In genomic region chr6:132843316-132844040, GRCh38 we compare ENCODE assay signal across 1 cellular context.
A peak's percentile ranks its signal among the peaks of the same experiment; 100 is the strongest.
TF ChIP-seq lines count a peak whose summit lies in the region.

No MANE protein-coding gene starts in this region.

TF ChIP-seq in HepG2, 621 proteins besides CTCF, POLR2A, EP300 and RAD21 (continued from another document and continues in another):
- TF ChIP-seq MAF1 (CRISPR knock-in tag; IDR thresholded peaks at IDR 0.05; ENCODE audit: borderline replicate concordance), result no peak
- no peak for TF ChIP-seq ATM (IDR thresholded peaks at IDR 0.05; ENCODE audit: borderline replicate concordance)
- no peak for TF ChIP-seq TOE1 (CRISPR knock-in tag; IDR thresholded peaks at IDR 0.05)
- TF ChIP-seq ZSCAN31 (CRISPR knock-in tag; IDR thresholded peaks at IDR 0.05; ENCODE audit: low read depth), result no peak
- TF ChIP-seq ZNF251 (CRISPR knock-in tag; IDR thresholded peaks at IDR 0.05), result no peak
- no peak for TF ChIP-seq MATR3 (CRISPR knock-in tag; IDR thresholded peaks at IDR 0.05)
- TF ChIP-seq ZNF296 (CRISPR knock-in tag; conservative IDR thresholded peaks at IDR 0.05), result no peak
- peak; percentile 96 for TF ChIP-seq RXRB (CRISPR knock-in tag; IDR thresholded peaks at IDR 0.05; ENCODE audit: borderline replicate concordance)
- no peak for TF ChIP-seq MED8 (CRISPR knock-in tag; IDR thresholded peaks at IDR 0.05; ENCODE audit: insufficient replicate concordance)
- no peak for TF ChIP-seq MTERF4 (CRISPR knock-in tag; IDR thresholded peaks at IDR 0.05)
- TF ChIP-seq NR2C2 (CRISPR knock-in tag; IDR thresholded peaks at IDR 0.05; ENCODE audit: borderline replicate concordance), result no peak
- TF ChIP-seq HOXA9 (CRISPR knock-in tag; IDR thresholded peaks at IDR 0.05; ENCODE audit: borderline replicate concordance), result no peak
- no peak for TF ChIP-seq ZNF614 (CRISPR knock-in tag; IDR thresholded peaks at IDR 0.05; ENCODE audit: borderline replicate concordance)
- no peak for TF ChIP-seq ZNF652 (CRISPR knock-in tag; IDR thresholded peaks at IDR 0.05; ENCODE audit: borderline replicate concordance, low read depth)
- TF ChIP-seq CAMTA2 (CRISPR knock-in tag; IDR thresholded peaks at IDR 0.05; ENCODE audit: borderline replicate concordance), result no peak
- TF ChIP-seq ZNF749 (CRISPR knock-in tag; IDR thresholded peaks at IDR 0.05; ENCODE audit: borderline replicate concordance), result no peak
- TF ChIP-seq ZNF337 (CRISPR knock-in tag; IDR thresholded peaks at IDR 0.05; ENCODE audit: borderline replicate concordance, low read depth), result no peak
- TF ChIP-seq RELA (CRISPR knock-in tag; IDR thresholded peaks at IDR 0.05), result no peak
- no peak for TF ChIP-seq HINFP (CRISPR knock-in tag; IDR thresholded peaks at IDR 0.05; ENCODE audit: low read depth)
- no peak for TF ChIP-seq ZBTB42 (CRISPR knock-in tag; IDR thresholded peaks at IDR 0.05)
- 0 out of 2 replicates have a peak, but pooled peaks have one; percentile 29 for TF ChIP-seq MEIS2 (CRISPR knock-in tag; IDR thresholded peaks at IDR 0.05)
- TF ChIP-seq SAP130 (CRISPR knock-in tag; IDR thresholded peaks at IDR 0.05; ENCODE audit: low read depth), result no peak
- no peak for TF ChIP-seq RFXANK (CRISPR knock-in tag; IDR thresholded peaks at IDR 0.05)
- no peak for TF ChIP-seq IRF9 (CRISPR knock-in tag; IDR thresholded peaks at IDR 0.05; ENCODE audit: borderline replicate concordance)
- no peak for TF ChIP-seq MTA3 (CRISPR knock-in tag; IDR thresholded peaks at IDR 0.05)
- TF ChIP-seq ZNF556 (CRISPR knock-in tag; IDR thresholded peaks at IDR 0.05; ENCODE audit: borderline replicate concordance), result no peak
- no peak for TF ChIP-seq PHF21A (CRISPR knock-in tag; IDR thresholded peaks at IDR 0.05)
- peak; percentile 99 for TF ChIP-seq SKI (IDR thresholded peaks at IDR 0.05; ENCODE audit: partially characterized antibody)
- TF ChIP-seq ZNF510 (CRISPR knock-in tag; IDR thresholded peaks at IDR 0.05; ENCODE audit: low read depth), result no peak
- no peak for TF ChIP-seq NFYC (CRISPR knock-in tag; IDR thresholded peaks at IDR 0.05)
- TF ChIP-seq ZBTB4 (CRISPR knock-in tag; IDR thresholded peaks at IDR 0.05; ENCODE audit: borderline replicate concordance), result no peak
- TF ChIP-seq ZKSCAN8 (CRISPR knock-in tag; IDR thresholded peaks at IDR 0.05; ENCODE audit: borderline replicate concordance), result no peak
- no peak for TF ChIP-seq E2F5 (CRISPR knock-in tag; conservative IDR thresholded peaks at IDR 0.05)
- no peak for TF ChIP-seq GMEB2 (CRISPR knock-in tag; IDR thresholded peaks at IDR 0.05; ENCODE audit: low read depth)
- no peak for TF ChIP-seq DNMT3B (CRISPR knock-in tag; conservative IDR thresholded peaks at IDR 0.05)
- no peak for TF ChIP-seq SP5 (CRISPR knock-in tag; IDR thresholded peaks at IDR 0.05; ENCODE audit: borderline replicate concordance, low read depth)
- TF ChIP-seq RORA (CRISPR knock-in tag; IDR thresholded peaks at IDR 0.05), result no peak
- TF ChIP-seq CEBPG (CRISPR knock-in tag; IDR thresholded peaks at IDR 0.05), result no peak
- TF ChIP-seq ISL2 (CRISPR knock-in tag; IDR thresholded peaks at IDR 0.05), result no peak
- no peak for TF ChIP-seq ZBTB20 (CRISPR knock-in tag; IDR thresholded peaks at IDR 0.05; ENCODE audit: borderline replicate concordance, low read depth)
- TF ChIP-seq NKX3-1 (CRISPR knock-in tag; IDR thresholded peaks at IDR 0.05), result no peak
- peak; percentile 31; the same call in 1 of the 2 replicates for TF ChIP-seq FOSL2 (CRISPR knock-in tag; IDR thresholded peaks at IDR 0.05)
- TF ChIP-seq HIVEP1 (CRISPR knock-in tag; IDR thresholded peaks at IDR 0.05), result no peak
- no peak for TF ChIP-seq CREB3 (CRISPR knock-in tag; IDR thresholded peaks at IDR 0.05)
- TF ChIP-seq ZNF264 (CRISPR knock-in tag; IDR thresholded peaks at IDR 0.05), result no peak
- TF ChIP-seq REST (IDR thresholded peaks at IDR 0.05; ENCODE audit: borderline replicate concordance in 1 of 2, low read depth in 1 of 2, low read length in 2 of 2), result peak in 1 of 2 experiments; percentile 77; a peak in 1 of 4 replicates
- no peak for TF ChIP-seq RFX5 (IDR thresholded peaks at IDR 0.05; ENCODE audit: low read depth, low read length)
- no peak for TF ChIP-seq ZNF142 (CRISPR knock-in tag; IDR thresholded peaks at IDR 0.05)
